8 cellular contexts compared by ENCODE assay signal in genomic region chr21:39445339-39446269, GRCh38. TPM values are rescaled to one million over a fixed set of nuclear protein-coding genes. Genes with fewer than 3 reads are reported as not detected.
DNase-seq lines count a peak whose midpoint lies in the region; ATAC-seq and TF ChIP-seq lines count a peak whose summit lies in the region.

Gene LCA5L (minus strand): TSS chr21:39445778. CDS start chr21:39428493, 17,285 bp downstream.

- no peak for TF ChIP-seq RAD21 in IMR-90 (IDR thresholded peaks at IDR 0.05; ENCODE audit: low read length)

- TF ChIP-seq POLR2A in IMR-90 (IDR thresholded peaks at IDR 0.05; ENCODE audit: low read depth, low read length): peak; percentile 59; the same call in 1 of the 2 replicates

- in situ Hi-C loops in IMR-90 (cut with MboI; ENCODE audit: low sequenced_read_pairs): no loop called here

- dilution Hi-C loops in IMR-90 (cut with HindIII; ENCODE audit: low sequenced_read_pairs, unreplicated experiment): no loop called here

- H3K9me1 ChIP-seq in IMR-90 (ENCODE audit: insufficient read depth, low read length): no peaks in the 10 kb centered on the region

- peak within 1 kb of the TSS; percentile 93 for H3K23ac ChIP-seq in IMR-90 (ENCODE audit: low read depth, low read length)

- peak within 1 kb of the TSS; percentile 99 for H3K14ac ChIP-seq in IMR-90 (replicated peaks; ENCODE audit: low read depth, low read length)

- peak within 1 kb of the TSS; percentile 75; the same call in 2 of the 3 replicates for H2BK15ac ChIP-seq in IMR-90 (ENCODE audit: low read depth, low read length)

- BruUV-seq in IMR-90 (replicated peaks; lab: Mats Ljungman, UMichigan): no TSS peak

- no peaks in the 10 kb centered on the region for H3K79me1 ChIP-seq in IMR-90 (ENCODE audit: low read depth in 1 of 2, low read length in 2 of 2)

- peak within 1 kb of the TSS; percentile 96 for H3K4me3 ChIP-seq in IMR-90 (ENCODE audit: insufficient read depth, low read depth, low read length)
- H3K4me3 ChIP-seq in esophagus (ENCODE audit: low read depth in 1 of 2, low read length in 2 of 2): peak within 1 kb of the TSS; percentile 85 to 95
- H3K4me3 ChIP-seq in muscle layer of duodenum (ENCODE audit: low read depth in 1 of 2, low read length in 2 of 2): peak within 1 kb of the TSS; percentile 76 to 83

- H3K9me3 ChIP-seq in IMR-90 (ENCODE audit: control insufficient read depth, insufficient read depth, low read length) (no peaks in the 10 kb centered on the region), esophagus (ENCODE audit: control insufficient read depth in 2 of 2, insufficient read depth in 1 of 2, low read depth in 1 of 2, low read length in 1 of 2) (no peaks in the 10 kb centered on the region), muscle layer of duodenum (ENCODE audit: control insufficient read depth in 1 of 2, low read length in 2 of 2) (no peaks in the 10 kb centered on the region)

- H2AK5ac ChIP-seq in IMR-90 (ENCODE audit: low read depth, low read length): peak within 1 kb of the TSS; percentile 29

- peak; percentile 87 for ATAC-seq in GM21529 (IDR thresholded peaks at IDR 0.05; ENCODE audit: unreplicated experiment)
- ATAC-seq in IMR-90 (ENCODE audit: low read depth): peak; percentile 85

- H2BK120ac ChIP-seq in IMR-90 (ENCODE audit: low read depth, low read length): peak within 1 kb of the TSS; percentile 96

- H3K18ac ChIP-seq in IMR-90 (ENCODE audit: low read depth, low read length): peak within 1 kb of the TSS; percentile 76

- H3K27me3 ChIP-seq in IMR-90 (ENCODE audit: control insufficient read depth, insufficient read depth, low read length): peaks cover 2% of the 10 kb centered on the region; the same call in 1 of the 2 replicates
- H3K27me3 ChIP-seq in esophagus (ENCODE audit: control insufficient read depth in 1 of 2, insufficient read depth in 2 of 2, low read length in 2 of 2): no peaks in the 10 kb centered on the region
- H3K27me3 ChIP-seq in muscle layer of duodenum (ENCODE audit: low read depth, low read length): no peaks in the 10 kb centered on the region

- peak within 1 kb of the TSS; percentile 96 for H3K9ac ChIP-seq in IMR-90 (ENCODE audit: low read depth, low read length)

- peak within 1 kb of the TSS; percentile 84 to 100 for H4K8ac ChIP-seq in IMR-90 (ENCODE audit: low read depth in 2 of 2, low read length in 2 of 2)

- peak; percentile 92 for DNase-seq in DMS53 (lab: John Stamatoyannopoulos, UW)
- DNase-seq in IMR-90: peak; percentile 81
- peak; percentile 99 for DNase-seq in OCI-M1 (lab: John Stamatoyannopoulos, UW)
- DNase-seq in activated T-cell treated with anti-CD3 and anti-CD28 coated beads, Interleukin-2, amount 50 U/mL, for 1 hour: peak; percentile 92
- peak; percentile 78 for DNase-seq in stimulated activated CD8-positive, alpha-beta memory T cell treated with anti-CD3 and anti-CD28 coated beads, Interleukin-7, amount 100 ng/mL, for 24 hours (ENCODE audit: low read depth)

- H3K4ac ChIP-seq in IMR-90 (ENCODE audit: low read depth, low read length): peak within 1 kb of the TSS; percentile 97

- WGBS in IMR-90 (ENCODE audit: extremely low coverage in 2 of 2, insufficient read length in 1 of 2), 2 experiments: 0% methylated on average over 33 of the region's 82 CpGs; no CpG with 5 or more reads in 1 of the 2 experiments
- WGBS in esophagus, 2 donors: 0 to 1% methylated on average over 82 of the region's 82 CpGs

- peak; percentile 26; the same call in 1 of the 2 replicates for TF ChIP-seq CTCF in IMR-90 (conservative IDR thresholded peaks at IDR 0.05; ENCODE audit: low read depth, low read length)

- peak within 1 kb of the TSS; percentile 96 for H3K4me2 ChIP-seq in IMR-90 (ENCODE audit: low read depth, low read length)

- H3K56ac ChIP-seq in IMR-90 (ENCODE audit: extremely low read depth, insufficient read depth, low read length): peak within 1 kb of the TSS; percentile 75

- peak within 1 kb of the TSS; percentile 87 for H2BK5ac ChIP-seq in IMR-90 (ENCODE audit: low read depth, low read length, poor library complexity, severe bottlenecking)

- POLR2A ChIA-PET in IMR-90 (lab: Charles Lee; ENCODE audit: unreplicated experiment): no interaction called here

- peak within 1 kb of the TSS; percentile 89 for H2AK9ac ChIP-seq in IMR-90 (replicated peaks; ENCODE audit: low read depth, low read length, poor library complexity)

- H4K91ac ChIP-seq in IMR-90 (ENCODE audit: insufficient read depth, low read depth, low read length): peak within 1 kb of the TSS; percentile 81

- H4K20me1 ChIP-seq in IMR-90 (ENCODE audit: insufficient read depth, low read length): no peaks in the 10 kb centered on the region

- intact Hi-C loops in IMR-90 (cut with micrococcal nuclease): loop anchor here (5.0 kb wide), 1 partner anchor 263 kb away; the partner anchor contains the start of gene PSMG1

- peaks cover 4% of the 10 kb centered on the region for H3K4me1 ChIP-seq in IMR-90 (ENCODE audit: control insufficient read depth, insufficient read depth, low read length)
- H3K4me1 ChIP-seq in esophagus (ENCODE audit: control insufficient read depth in 2 of 2, insufficient read depth in 2 of 2, low read length in 1 of 2): no peaks in the 10 kb centered on the region
- peaks cover 0 to 5% of the 10 kb centered on the region in 2 donors for H3K4me1 ChIP-seq in muscle layer of duodenum (ENCODE audit: control insufficient read depth in 1 of 2, insufficient read depth in 2 of 2, low read length in 2 of 2)

- H2BK20ac ChIP-seq in IMR-90 (ENCODE audit: low read depth, low read length): peak within 1 kb of the TSS; percentile 79

- H4K5ac ChIP-seq in IMR-90 (ENCODE audit: low read depth, low read length): peak within 1 kb of the TSS; percentile 97

- H3K36me3 ChIP-seq in IMR-90 (ENCODE audit: control insufficient read depth, insufficient read depth, low read length) (no peaks in the 10 kb centered on the region), esophagus (ENCODE audit: control insufficient read depth in 2 of 2, insufficient read depth in 2 of 2, low read length in 1 of 2) (no peaks in the 10 kb centered on the region), muscle layer of duodenum (ENCODE audit: control insufficient read depth in 1 of 2, insufficient read depth in 2 of 2, low read length in 2 of 2) (no peaks in the 10 kb centered on the region)

- H2AFZ ChIP-seq in IMR-90 (replicated peaks; ENCODE audit: low read length, poor library complexity): peak within 1 kb of the TSS; percentile 100

- peak within 1 kb of the TSS; percentile 95 for H3K27ac ChIP-seq in IMR-90 (ENCODE audit: insufficient read depth, low read length)
- peak within 1 kb of the TSS; percentile 88 to 92 for H3K27ac ChIP-seq in esophagus (ENCODE audit: low read depth in 2 of 2, low read length in 1 of 2)
- peak within 1 kb of the TSS; percentile 95 for H3K27ac ChIP-seq in muscle layer of duodenum (ENCODE audit: low read length)

- CTCF ChIA-PET in IMR-90 (lab: Yijun Ruan, JAX): no interaction called here

TF ChIP-seq in IMR-90, 13 proteins besides CTCF, POLR2A, EP300 and RAD21:
- TF ChIP-seq RCOR1 (IDR thresholded peaks at IDR 0.05; ENCODE audit: insufficient replicate concordance, low read length) (no peak), MAZ (IDR thresholded peaks at IDR 0.05; ENCODE audit: borderline replicate concordance, low read depth, low read length) (peak; percentile 36; the same call in 1 of the 2 replicates), MXI1 (IDR thresholded peaks at IDR 0.05; ENCODE audit: borderline replicate concordance, low read depth, low read length) (peak; percentile 64; the same call in 1 of the 2 replicates), USF2 (IDR thresholded peaks at IDR 0.05; ENCODE audit: low read depth, low read length) (peak; percentile 69; the same call in 1 of the 2 replicates)

RNA-seq across cellular contexts. Expression of gene LCA5L, which starts in this region (rescaled TPM):
- 0.18 and 0.28 TPM in 2 replicates for total RNA-seq in IMR-90 (2012; rRNA removed)
- 0.06 and 0.26 TPM in 2 replicates for polyA plus RNA-seq in IMR-90 (2012; rRNA removed)
- 0.04 and 0.11 TPM in 2 replicates for polyA plus RNA-seq in IMR-90 (2012; cell fraction: cytosol; rRNA removed)
- polyA plus RNA-seq in IMR-90 (2012; cell fraction: nucleus; rRNA removed; ENCODE audit: low replicate concordance): 0.08 and 0.21 TPM in 2 replicates
- polyA plus RNA-seq in esophagus: under 1 TPM; 0.31 to 0.48 TPM

Comparison
In these comparisons a context has a peak if more than half of its experiments do, and no peak if none do; other contexts are left out.
1. Peak in every context shown above with its lines: DNase-seq, ATAC-seq, H3K4me3 ChIP-seq and H3K27ac ChIP-seq.
2. Peak in DNase-seq, ATAC-seq, H3K4me3 ChIP-seq, H3K27ac ChIP-seq, H3K9ac ChIP-seq and H3K4me2 ChIP-seq in IMR-90; RNA of the gene not detected or under 1 TPM.